Comparison of ENCODE assay signal across 2 cellular contexts in genomic region chr19:50580240-50580639, GRCh38.
TF ChIP-seq lines count a peak whose summit lies in the region.

No MANE protein-coding gene starts in this region.

TF ChIP-seq in HEK293, 187 proteins besides CTCF, POLR2A, EP300 and RAD21:
- TF ChIP-seq ZNF768 (tag by site-specific recombination; IDR thresholded peaks at IDR 0.05) (no peak), ZNF366 (tag by site-specific recombination; conservative IDR thresholded peaks at IDR 0.05) (peak; percentile 47; the same call in 1 of the 2 replicates), PRDM1 (tag by site-specific recombination; IDR thresholded peaks at IDR 0.05) (peak; percentile 83)
TF ChIP-seq in HEK293: peak in this region for 2.

TF ChIP-seq in H1, 55 proteins besides CTCF, POLR2A, EP300 and RAD21:
- no peak for TF ChIP-seq JUND (IDR thresholded peaks at IDR 0.05; ENCODE audit: low read length)
- TF ChIP-seq ATF2 (IDR thresholded peaks at IDR 0.05; ENCODE audit: low read length): no peak
- TF ChIP-seq CREB1 (IDR thresholded peaks at IDR 0.05): no peak
- no peak for TF ChIP-seq MAFK (IDR thresholded peaks at IDR 0.05; ENCODE audit: low read depth, low read length)
- no peak for TF ChIP-seq POU5F1 (IDR thresholded peaks at IDR 0.05; ENCODE audit: low read depth, low read length)
- TF ChIP-seq HDAC2 (IDR thresholded peaks at IDR 0.05; ENCODE audit: borderline replicate concordance in 1 of 2, low read depth in 2 of 2, low read length in 2 of 2): no peak
- TF ChIP-seq RFX5 (IDR thresholded peaks at IDR 0.05; ENCODE audit: borderline replicate concordance, low read depth, low read length): no peak
- TF ChIP-seq EZH2 (IDR thresholded peaks at IDR 0.05; ENCODE audit: low read depth, low read length, severe bottlenecking): no peak
